In genomic region chr13:108777421-108778420, GRCh38 we compare ENCODE assay signal across 19 cellular contexts.
A peak's percentile ranks its signal among the peaks of the same experiment; 100 is the strongest.
DNase-seq lines count a peak whose midpoint lies in the region; ATAC-seq, FAIRE-seq and TF ChIP-seq lines count a peak whose summit lies in the region.
"Had no signal": no experiment of that assay in that cellular context is flagged by ENCODE, and none has a peak within 500 bp of the region (broad histone marks: within the 10 kb centered on the region; RNA-seq: fewer than 3 reads in every experiment).

No MANE protein-coding gene starts in this region.

- H3K27ac Mint-ChIP-seq in neural crest cell (ENCODE audit: unreplicated experiment): peak overlapping the region; percentile 3
- H3K27ac Mint-ChIP-seq: activated CD4-positive, alpha-beta memory T cell treated with anti-CD3 and anti-CD28 coated beads, Interleukin-2, amount 10 ng/mL, durations not matched to agents 7 days and 5 days; activated T-helper 1 cell treated with anti-CD3 and anti-CD28 coated beads, Interleukin-12 subunit alpha, Interleukin-12 subunit beta, Interleukin-2, Interleukin-4 antibody, amounts not matched to agents 30 ng/mL and 10 ng/mL and 1 ng/mL, durations not matched to agents 14 hours and 24 hours and 36 hours; B cell; immature natural killer cell had no signal

- H3K4me1 Mint-ChIP-seq in neural crest cell: peaks cover 10% of the 10 kb centered on the region
- H3K4me1 Mint-ChIP-seq: activated CD4-positive, alpha-beta memory T cell treated with anti-CD3 and anti-CD28 coated beads, Interleukin-2, amount 10 ng/mL, durations not matched to agents 7 days and 5 days; B cell; immature natural killer cell had no signal

- FAIRE-seq in RCC 7860 (lab: Jason Lieb, UNC): peak; percentile 84

- DNase-seq in H7 (peak; percentile 16), RCC 7860 (ENCODE audit: low spot score) (peak; percentile 92), fibroblast of mammary gland (ENCODE audit: low read depth) (peak; percentile 41), neural crest cell (ENCODE audit: low read depth, low spot score) (no peak)
- DNase-seq in activated CD4-positive, CD25-positive, alpha-beta regulatory T cell treated with anti-CD3 and anti-CD28 coated beads, Interleukin-2, amount 50 U/mL, for 72 hours: no peak
- DNase-seq: activated CD4-positive, alpha-beta memory T cell treated with anti-CD3 and anti-CD28 coated beads, Interleukin-2, amount 10 ng/mL, durations not matched to agents 7 days and 5 days; amygdala; immature natural killer cell; MV-4-11; NCI-H2171; SIG-M5; stimulated activated CD4-positive, alpha-beta T cell treated with anti-CD3 and anti-CD28 coated beads, Interleukin-15, amount 100 ng/mL, for 24 hours; substantia nigra had no signal

- peaks cover 3% of the 10 kb centered on the region for H3K9me3 Mint-ChIP-seq in neural crest cell
- H3K9me3 Mint-ChIP-seq: activated T-helper 1 cell treated with anti-CD3 and anti-CD28 coated beads, Interleukin-12 subunit alpha, Interleukin-12 subunit beta, Interleukin-2, Interleukin-4 antibody, amounts not matched to agents 30 ng/mL and 10 ng/mL and 1 ng/mL, durations not matched to agents 14 hours and 24 hours and 36 hours had no signal

- H3K4me3 ChIP-seq in H7 (ENCODE audit: insufficient read depth, low read depth, low read length): no peak overlapping the region
- H3K4me3 ChIP-seq in fibroblast of mammary gland (ENCODE audit: control insufficient read depth, low read depth, low read length): no peak overlapping the region
- H3K4me3 ChIP-seq: prostate gland had no signal

- no peaks in the 10 kb centered on the region for H3K36me3 ChIP-seq in H7 (replicated peaks; ENCODE audit: control insufficient read depth, insufficient read depth, low read length)
- H3K36me3 ChIP-seq: prostate gland had no signal

- TF ChIP-seq CTCF in fibroblast of mammary gland (conservative IDR thresholded peaks at IDR 0.05; ENCODE audit: control insufficient read depth, insufficient read depth, low read depth, low read length) (no peak), neural crest cell (conservative IDR thresholded peaks at IDR 0.05) (no peak)

- ATAC-seq in GM19452 (IDR thresholded peaks at IDR 0.05; ENCODE audit: unreplicated experiment) (no peak), HG03175 (IDR thresholded peaks at IDR 0.05; ENCODE audit: unreplicated experiment) (no peak), HG03439 (IDR thresholded peaks at IDR 0.05; ENCODE audit: unreplicated experiment) (no peak)

- no peak overlapping the region for H3K4me3 Mint-ChIP-seq in neural crest cell
- H3K4me3 Mint-ChIP-seq: activated CD4-positive, alpha-beta memory T cell treated with anti-CD3 and anti-CD28 coated beads, Interleukin-2, amount 10 ng/mL, durations not matched to agents 7 days and 5 days; activated T-helper 1 cell treated with anti-CD3 and anti-CD28 coated beads, Interleukin-12 subunit alpha, Interleukin-12 subunit beta, Interleukin-2, Interleukin-4 antibody, amounts not matched to agents 30 ng/mL and 10 ng/mL and 1 ng/mL, durations not matched to agents 14 hours and 24 hours and 36 hours; B cell; immature natural killer cell had no signal

- no peaks in the 10 kb centered on the region for H3K27me3 Mint-ChIP-seq in neural crest cell (ENCODE audit: low read depth)
- H3K27me3 Mint-ChIP-seq: activated CD4-positive, alpha-beta memory T cell treated with anti-CD3 and anti-CD28 coated beads, Interleukin-2, amount 10 ng/mL, durations not matched to agents 7 days and 5 days; B cell had no signal

- H3K27me3 ChIP-seq in H7 (ENCODE audit: control insufficient read depth, insufficient read depth, low read length): no peaks in the 10 kb centered on the region

- H3K36me3 Mint-ChIP-seq in neural crest cell (ENCODE audit: low read depth): peaks cover 4% of the 10 kb centered on the region
- H3K36me3 Mint-ChIP-seq: immature natural killer cell had no signal

Comparison
In these comparisons a context has a peak if more than half of its experiments do, and no peak if none do; other contexts are left out.
1. DNase-seq: peak in H7 (single experiment), RCC 7860 (single experiment) and fibroblast of mammary gland (single experiment); none in neural crest cell (single experiment) and activated CD4-positive, CD25-positive, alpha-beta regulatory T cell treated with anti-CD3 and anti-CD28 coated beads, Interleukin-2, amount 50 U/mL, for 72 hours (single experiment).